ENCODE assay signal across 21 cellular contexts in genomic region chr16:19104591-19104990, GRCh38. TPM values are rescaled to one million over a fixed set of nuclear protein-coding genes. Genes with fewer than 3 reads are reported as not detected.
DNase-seq lines count a peak whose midpoint lies in the region; ATAC-seq and TF ChIP-seq lines count a peak whose summit lies in the region.
"Had no signal": no experiment of that assay in that cellular context is flagged by ENCODE, and none has a peak within 500 bp of the region (broad histone marks: within the 10 kb centered on the region; RNA-seq: fewer than 3 reads in every experiment).

No MANE protein-coding gene starts in this region.

- H3K79me2 ChIP-seq in neural progenitor cell (ENCODE audit: low read depth): no peaks in the 10 kb centered on the region

- dilution Hi-C loops in IMR-90 (cut with HindIII; ENCODE audit: low sequenced_read_pairs, unreplicated experiment): no loop called here

- no peaks in the 10 kb centered on the region for H3K27me3 ChIP-seq in IMR-90 (ENCODE audit: control insufficient read depth, insufficient read depth, low read length)
- no peaks in the 10 kb centered on the region for H3K27me3 ChIP-seq in endodermal cell (ENCODE audit: control insufficient read depth, insufficient read depth, low read length, poor library complexity, severe bottlenecking)
- peaks cover 23% of the 10 kb centered on the region for H3K27me3 ChIP-seq in neural progenitor cell
- H3K27me3 ChIP-seq: MG63 had no signal

- H4K20me1 ChIP-seq in IMR-90 (ENCODE audit: insufficient read depth, low read length) (peaks cover 3% of the 10 kb centered on the region; the same call in 1 of the 2 replicates), neural progenitor cell (ENCODE audit: low read depth) (peaks cover 12% of the 10 kb centered on the region)

- H3K36me3 ChIP-seq in IMR-90 (ENCODE audit: control insufficient read depth, insufficient read depth, low read length) (no peaks in the 10 kb centered on the region), endodermal cell (ENCODE audit: control insufficient read depth, insufficient read depth, low read length) (no peaks in the 10 kb centered on the region), neural progenitor cell (no peaks in the 10 kb centered on the region)
- H3K36me3 ChIP-seq: MG63 had no signal

- no peak overlapping the region; the same call in 1 of the 2 replicates for H4K91ac ChIP-seq in IMR-90 (ENCODE audit: insufficient read depth, low read depth, low read length)

- intact Hi-C loops in IMR-90 (cut with micrococcal nuclease): no loop called here

- no peak overlapping the region for H3K4me3 ChIP-seq in IMR-90 (ENCODE audit: insufficient read depth, low read depth, low read length)
- no peak overlapping the region for H3K4me3 ChIP-seq in endodermal cell (ENCODE audit: low read length)
- H3K4me3 ChIP-seq in neural progenitor cell: no peak overlapping the region
- H3K4me3 ChIP-seq: GM12878, MG63, PC-9 had no signal

- H3K9me1 ChIP-seq in IMR-90 (ENCODE audit: insufficient read depth, low read length): peaks cover 8% of the 10 kb centered on the region

- H4K5ac ChIP-seq in IMR-90 (ENCODE audit: low read depth, low read length): no peak overlapping the region

- H3K4ac ChIP-seq in IMR-90 (ENCODE audit: low read depth, low read length): peak overlapping the region; percentile 15; the same call in 1 of the 2 replicates

- TF ChIP-seq CTCF in IMR-90 (conservative IDR thresholded peaks at IDR 0.05; ENCODE audit: low read depth, low read length) (no peak), endodermal cell (conservative IDR thresholded peaks at IDR 0.05) (no peak), neural progenitor cell (IDR thresholded peaks at IDR 0.05) (no peak), type B pancreatic cell (conservative IDR thresholded peaks at IDR 0.05) (no peak)

- H3K27me3 Mint-ChIP-seq in endodermal cell (ENCODE audit: insufficient read depth) (no peaks in the 10 kb centered on the region), neural progenitor cell (ENCODE audit: insufficient read depth, low read depth) (peaks cover 11% of the 10 kb centered on the region), type B pancreatic cell (no peaks in the 10 kb centered on the region)

- H3K4me2 ChIP-seq in IMR-90 (ENCODE audit: low read depth, low read length) (no peak overlapping the region), neural progenitor cell (peak overlapping the region; percentile 47)
- H3K4me2 ChIP-seq: PC-9 had no signal

- H2BK15ac ChIP-seq in IMR-90 (ENCODE audit: low read depth, low read length): no peak overlapping the region

- no peaks in the 10 kb centered on the region for H3K9me3 Mint-ChIP-seq in endodermal cell
- H3K9me3 Mint-ChIP-seq in neural progenitor cell: no peaks in the 10 kb centered on the region
- H3K9me3 Mint-ChIP-seq in type B pancreatic cell: peaks cover 6% of the 10 kb centered on the region
- H3K9me3 Mint-ChIP-seq: CD8-positive, alpha-beta memory T cell had no signal

- H2BK5ac ChIP-seq in IMR-90 (ENCODE audit: low read depth, low read length, poor library complexity, severe bottlenecking): no peak overlapping the region

- no peak overlapping the region for H3K56ac ChIP-seq in IMR-90 (ENCODE audit: extremely low read depth, insufficient read depth, low read length)

- H3F3A ChIP-seq in neural progenitor cell (ENCODE audit: low read depth): peaks cover 15% of the 10 kb centered on the region

- H2AK5ac ChIP-seq in IMR-90 (ENCODE audit: low read depth, low read length): no peak overlapping the region

- no peak for TF ChIP-seq RAD21 in IMR-90 (IDR thresholded peaks at IDR 0.05; ENCODE audit: low read length)

- H2BK120ac ChIP-seq in IMR-90 (ENCODE audit: low read depth, low read length): no peak overlapping the region

- H3K27ac ChIP-seq in IMR-90 (ENCODE audit: insufficient read depth, low read length) (no peak overlapping the region), endodermal cell (ENCODE audit: low read depth, low read length) (no peak overlapping the region), neural progenitor cell (no peak overlapping the region)
- H3K27ac ChIP-seq: PC-9 had no signal

- H2AK9ac ChIP-seq in IMR-90 (replicated peaks; ENCODE audit: low read depth, low read length, poor library complexity): no peak overlapping the region

- DNase-seq in IMR-90 (no peak), endodermal cell (peak; percentile 39), neural progenitor cell (ENCODE audit: low spot score) (peak; percentile 78), type B pancreatic cell (ENCODE audit: extremely low spot score, unreplicated experiment) (no peak), NCI-H2107 treated with DMSO at 0.1 percent for 48 hours (lab: John Stamatoyannopoulos, UW; ENCODE audit: unreplicated experiment) (no peak)
- DNase-seq: CD8-positive, alpha-beta memory T cell; DMS 273 treated with DMSO at 0.1 percent for 48 hours; DMS79; EL; GDM1; KBM-7; MG63; NCI-H2029; NCI-H446 treated with DMSO at 0.1 percent for 48 hours; NCI-H526; PC-9 had no signal

- H3K9me3 ChIP-seq in IMR-90 (ENCODE audit: control insufficient read depth, insufficient read depth, low read length) (peaks cover 3% of the 10 kb centered on the region; the same call in 1 of the 2 replicates), endodermal cell (ENCODE audit: control insufficient read depth, low read length) (no peaks in the 10 kb centered on the region), neural progenitor cell (ENCODE audit: low read depth) (no peaks in the 10 kb centered on the region)
- H3K9me3 ChIP-seq: MG63 had no signal

- CTCF ChIA-PET in IMR-90 (lab: Yijun Ruan, JAX): no interaction called here

- H3K4me3 Mint-ChIP-seq in endodermal cell (no peak overlapping the region), neural progenitor cell (no peak overlapping the region), type B pancreatic cell (peak overlapping the region; percentile 20)
- H3K4me3 Mint-ChIP-seq: CD8-positive, alpha-beta memory T cell had no signal

- H2AFZ ChIP-seq in IMR-90 (replicated peaks; ENCODE audit: low read length, poor library complexity) (no peak overlapping the region), neural progenitor cell (replicated peaks) (no peak overlapping the region)
- H2AFZ ChIP-seq: PC-9 had no signal

- H3K14ac ChIP-seq in IMR-90 (replicated peaks; ENCODE audit: low read depth, low read length): no peak overlapping the region

- H3K36me3 Mint-ChIP-seq in endodermal cell (ENCODE audit: low read depth) (no peaks in the 10 kb centered on the region), neural progenitor cell (no peaks in the 10 kb centered on the region), type B pancreatic cell (no peaks in the 10 kb centered on the region)
- H3K36me3 Mint-ChIP-seq: CD8-positive, alpha-beta memory T cell had no signal

- in situ Hi-C loops in IMR-90 (cut with MboI; ENCODE audit: low sequenced_read_pairs): loop anchor here (25.0 kb wide), 2 partner anchors 608 to 783 kb away; partner anchors contain the start of genes GPRC5B, IQCK and KNOP1

- H3K18ac ChIP-seq in IMR-90 (ENCODE audit: low read depth, low read length): no peak overlapping the region

- peaks cover 9% of the 10 kb centered on the region for H3K4me1 Mint-ChIP-seq in endodermal cell
- H3K4me1 Mint-ChIP-seq in neural progenitor cell: peaks cover 24% of the 10 kb centered on the region
- peaks cover 24% of the 10 kb centered on the region for H3K4me1 Mint-ChIP-seq in type B pancreatic cell (ENCODE audit: unreplicated experiment)
- H3K4me1 Mint-ChIP-seq: CD8-positive, alpha-beta memory T cell had no signal

- no peak overlapping the region for H3K27ac Mint-ChIP-seq in endodermal cell
- H3K27ac Mint-ChIP-seq in neural progenitor cell: peak overlapping the region; percentile 16
- H3K27ac Mint-ChIP-seq in type B pancreatic cell: no peak overlapping the region
- H3K27ac Mint-ChIP-seq: CD8-positive, alpha-beta memory T cell had no signal

- WGBS in IMR-90 (ENCODE audit: extremely low coverage in 2 of 2, insufficient read length in 1 of 2), 2 experiments: no CpG with 5 or more reads among the region's 6 CpGs
- 81 to 94% methylated on average over 2 to 6 of the region's 6 CpGs for WGBS in endodermal cell (ENCODE audit: insufficient coverage in 1 of 2, insufficient read length in 1 of 2), 2 experiments

- 0 out of 4 replicates have a peak, but pooled peaks cover 0 to 3% of the 10 kb centered on the region in 2 experiments for H3K79me1 ChIP-seq in IMR-90 (ENCODE audit: low read depth in 1 of 2, low read length in 2 of 2)

- no peak for ATAC-seq in IMR-90 (ENCODE audit: low read depth)
- ATAC-seq in GM21528 (IDR thresholded peaks at IDR 0.05; ENCODE audit: low FRiP score, unreplicated experiment): no peak
- ATAC-seq in HG02970 (IDR thresholded peaks at IDR 0.05; ENCODE audit: low FRiP score, unreplicated experiment): no peak
- ATAC-seq: GM12878, HCT116, Right ventricle myocardium inferior had no signal

- H4K8ac ChIP-seq in IMR-90 (ENCODE audit: low read depth in 2 of 2, low read length in 2 of 2): no peak overlapping the region

- POLR2A ChIA-PET in IMR-90 (lab: Charles Lee; ENCODE audit: unreplicated experiment): no interaction called here

- H3K4me1 ChIP-seq in IMR-90 (ENCODE audit: control insufficient read depth, insufficient read depth, low read length) (peaks cover 9% of the 10 kb centered on the region), endodermal cell (ENCODE audit: control insufficient read depth, insufficient read depth, low read length) (no peaks in the 10 kb centered on the region), neural progenitor cell (peaks cover 15% of the 10 kb centered on the region)

- H2BK20ac ChIP-seq in IMR-90 (ENCODE audit: low read depth, low read length): no peak overlapping the region

- no peak overlapping the region for H3K9ac ChIP-seq in IMR-90 (ENCODE audit: low read depth, low read length)
- H3K9ac ChIP-seq in endodermal cell (ENCODE audit: extremely low read depth, low read length, poor library complexity, severe bottlenecking): no peak overlapping the region
- H3K9ac ChIP-seq in neural progenitor cell: no peak overlapping the region

- no peak for TF ChIP-seq POLR2A in IMR-90 (IDR thresholded peaks at IDR 0.05; ENCODE audit: low read depth, low read length)

- no peak overlapping the region for H3K23ac ChIP-seq in IMR-90 (ENCODE audit: low read depth, low read length)

- BruUV-seq in IMR-90 (replicated peaks; lab: Mats Ljungman, UMichigan): no TSS peak

RNA-seq across cellular contexts. Expression of gene ITPRIPL2, which starts 9.2 kb away (rescaled TPM):
- 11.1 and 15.0 TPM in 2 replicates for total RNA-seq in IMR-90 (2012; rRNA removed)
- polyA plus RNA-seq in IMR-90 (2012; rRNA removed): 9.2 and 10.1 TPM in 2 replicates
- polyA plus RNA-seq in IMR-90 (2012; cell fraction: cytosol; rRNA removed): 5.2 and 16.1 TPM in 2 replicates
- polyA plus RNA-seq in IMR-90 (2012; cell fraction: nucleus; rRNA removed; ENCODE audit: low replicate concordance): 6.1 and 13.7 TPM in 2 replicates
- total RNA-seq in endodermal cell: 10 to 100 TPM; 13.4 to 19.3 TPM
- polyA plus RNA-seq in endodermal cell (2013, experiment 1 of 2): 5.7 TPM
- 5.9 TPM for polyA plus RNA-seq in endodermal cell (2013, experiment 2 of 2)
- 3.7 and 5.4 TPM in 2 replicates for total RNA-seq in neural progenitor cell (ENCODE audit: low replicate concordance)
- 29.5 and 39.2 TPM in 2 replicates for total RNA-seq in type B pancreatic cell (ENCODE audit: low replicate concordance)

RNA-seq across cellular contexts. Expression of gene COQ7, which starts 37.2 kb away (rescaled TPM):
- 10.9 and 15.0 TPM in 2 replicates for total RNA-seq in IMR-90 (2012; rRNA removed)
- 9.4 and 13.6 TPM in 2 replicates for polyA plus RNA-seq in IMR-90 (2012; rRNA removed)
- 9.4 and 10.0 TPM in 2 replicates for polyA plus RNA-seq in IMR-90 (2012; cell fraction: cytosol; rRNA removed)
- 5.1 and 17.6 TPM in 2 replicates for polyA plus RNA-seq in IMR-90 (2012; cell fraction: nucleus; rRNA removed; ENCODE audit: low replicate concordance)
- 10 to 100 TPM; 20.4 to 22.0 TPM for total RNA-seq in endodermal cell
- 21.0 TPM for polyA plus RNA-seq in endodermal cell (2013, experiment 1 of 2)
- 21.9 TPM for polyA plus RNA-seq in endodermal cell (2013, experiment 2 of 2)
- 11.8 and 22.9 TPM in 2 replicates for total RNA-seq in neural progenitor cell (ENCODE audit: low replicate concordance)
- total RNA-seq in type B pancreatic cell (ENCODE audit: low replicate concordance): 18.2 and 21.7 TPM in 2 replicates

Comparison
In these comparisons a context has a peak if more than half of its experiments do, and no peak if none do; other contexts are left out.
1. DNase-seq: peak in endodermal cell (single experiment) and neural progenitor cell (single experiment); none in IMR-90 (single experiment), type B pancreatic cell (single experiment) and NCI-H2107 treated with DMSO at 0.1 percent for 48 hours (single experiment).